In the genomic region with DNA sequence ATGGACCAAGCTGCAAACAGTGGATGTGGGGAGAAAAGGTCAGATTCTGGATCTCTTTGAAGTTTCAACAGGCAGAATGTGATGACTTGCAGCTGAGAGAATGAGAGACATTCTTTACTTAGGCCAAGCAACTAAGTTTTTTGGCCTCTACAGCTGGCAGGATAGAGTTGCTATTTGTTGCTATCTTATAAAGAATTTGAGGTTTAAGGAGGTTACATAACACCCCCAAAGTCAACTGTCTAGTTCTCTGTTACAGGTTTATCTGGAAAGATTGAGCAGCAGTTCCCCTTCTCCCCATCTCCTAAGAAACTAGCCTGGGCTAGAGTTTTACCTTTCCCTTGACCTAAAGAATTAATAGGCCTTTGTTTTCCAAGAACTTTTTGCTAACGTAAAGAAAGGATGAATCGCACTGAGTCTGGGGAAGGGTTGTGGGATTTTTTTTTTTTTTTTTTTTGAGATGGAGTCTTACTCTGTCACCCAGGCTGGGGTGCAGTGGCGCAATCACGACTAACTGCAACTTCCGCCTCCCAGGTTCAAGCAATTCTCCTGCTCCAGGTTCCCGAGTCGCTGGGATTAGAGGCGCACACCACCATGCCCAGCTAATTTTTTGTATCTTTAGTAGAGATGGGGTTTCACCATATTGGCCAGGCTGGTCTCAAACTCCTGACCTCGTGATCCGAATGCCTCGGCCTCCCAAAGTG, we compare ENCODE assay signal across 1 cellular context.
TF ChIP-seq lines count a peak whose summit lies in the region.

No MANE protein-coding gene starts in this region.

TF ChIP-seq in GM23338, 12 proteins besides CTCF, POLR2A, EP300 and RAD21 (continued from another document):
- TF ChIP-seq, protein P1, sequence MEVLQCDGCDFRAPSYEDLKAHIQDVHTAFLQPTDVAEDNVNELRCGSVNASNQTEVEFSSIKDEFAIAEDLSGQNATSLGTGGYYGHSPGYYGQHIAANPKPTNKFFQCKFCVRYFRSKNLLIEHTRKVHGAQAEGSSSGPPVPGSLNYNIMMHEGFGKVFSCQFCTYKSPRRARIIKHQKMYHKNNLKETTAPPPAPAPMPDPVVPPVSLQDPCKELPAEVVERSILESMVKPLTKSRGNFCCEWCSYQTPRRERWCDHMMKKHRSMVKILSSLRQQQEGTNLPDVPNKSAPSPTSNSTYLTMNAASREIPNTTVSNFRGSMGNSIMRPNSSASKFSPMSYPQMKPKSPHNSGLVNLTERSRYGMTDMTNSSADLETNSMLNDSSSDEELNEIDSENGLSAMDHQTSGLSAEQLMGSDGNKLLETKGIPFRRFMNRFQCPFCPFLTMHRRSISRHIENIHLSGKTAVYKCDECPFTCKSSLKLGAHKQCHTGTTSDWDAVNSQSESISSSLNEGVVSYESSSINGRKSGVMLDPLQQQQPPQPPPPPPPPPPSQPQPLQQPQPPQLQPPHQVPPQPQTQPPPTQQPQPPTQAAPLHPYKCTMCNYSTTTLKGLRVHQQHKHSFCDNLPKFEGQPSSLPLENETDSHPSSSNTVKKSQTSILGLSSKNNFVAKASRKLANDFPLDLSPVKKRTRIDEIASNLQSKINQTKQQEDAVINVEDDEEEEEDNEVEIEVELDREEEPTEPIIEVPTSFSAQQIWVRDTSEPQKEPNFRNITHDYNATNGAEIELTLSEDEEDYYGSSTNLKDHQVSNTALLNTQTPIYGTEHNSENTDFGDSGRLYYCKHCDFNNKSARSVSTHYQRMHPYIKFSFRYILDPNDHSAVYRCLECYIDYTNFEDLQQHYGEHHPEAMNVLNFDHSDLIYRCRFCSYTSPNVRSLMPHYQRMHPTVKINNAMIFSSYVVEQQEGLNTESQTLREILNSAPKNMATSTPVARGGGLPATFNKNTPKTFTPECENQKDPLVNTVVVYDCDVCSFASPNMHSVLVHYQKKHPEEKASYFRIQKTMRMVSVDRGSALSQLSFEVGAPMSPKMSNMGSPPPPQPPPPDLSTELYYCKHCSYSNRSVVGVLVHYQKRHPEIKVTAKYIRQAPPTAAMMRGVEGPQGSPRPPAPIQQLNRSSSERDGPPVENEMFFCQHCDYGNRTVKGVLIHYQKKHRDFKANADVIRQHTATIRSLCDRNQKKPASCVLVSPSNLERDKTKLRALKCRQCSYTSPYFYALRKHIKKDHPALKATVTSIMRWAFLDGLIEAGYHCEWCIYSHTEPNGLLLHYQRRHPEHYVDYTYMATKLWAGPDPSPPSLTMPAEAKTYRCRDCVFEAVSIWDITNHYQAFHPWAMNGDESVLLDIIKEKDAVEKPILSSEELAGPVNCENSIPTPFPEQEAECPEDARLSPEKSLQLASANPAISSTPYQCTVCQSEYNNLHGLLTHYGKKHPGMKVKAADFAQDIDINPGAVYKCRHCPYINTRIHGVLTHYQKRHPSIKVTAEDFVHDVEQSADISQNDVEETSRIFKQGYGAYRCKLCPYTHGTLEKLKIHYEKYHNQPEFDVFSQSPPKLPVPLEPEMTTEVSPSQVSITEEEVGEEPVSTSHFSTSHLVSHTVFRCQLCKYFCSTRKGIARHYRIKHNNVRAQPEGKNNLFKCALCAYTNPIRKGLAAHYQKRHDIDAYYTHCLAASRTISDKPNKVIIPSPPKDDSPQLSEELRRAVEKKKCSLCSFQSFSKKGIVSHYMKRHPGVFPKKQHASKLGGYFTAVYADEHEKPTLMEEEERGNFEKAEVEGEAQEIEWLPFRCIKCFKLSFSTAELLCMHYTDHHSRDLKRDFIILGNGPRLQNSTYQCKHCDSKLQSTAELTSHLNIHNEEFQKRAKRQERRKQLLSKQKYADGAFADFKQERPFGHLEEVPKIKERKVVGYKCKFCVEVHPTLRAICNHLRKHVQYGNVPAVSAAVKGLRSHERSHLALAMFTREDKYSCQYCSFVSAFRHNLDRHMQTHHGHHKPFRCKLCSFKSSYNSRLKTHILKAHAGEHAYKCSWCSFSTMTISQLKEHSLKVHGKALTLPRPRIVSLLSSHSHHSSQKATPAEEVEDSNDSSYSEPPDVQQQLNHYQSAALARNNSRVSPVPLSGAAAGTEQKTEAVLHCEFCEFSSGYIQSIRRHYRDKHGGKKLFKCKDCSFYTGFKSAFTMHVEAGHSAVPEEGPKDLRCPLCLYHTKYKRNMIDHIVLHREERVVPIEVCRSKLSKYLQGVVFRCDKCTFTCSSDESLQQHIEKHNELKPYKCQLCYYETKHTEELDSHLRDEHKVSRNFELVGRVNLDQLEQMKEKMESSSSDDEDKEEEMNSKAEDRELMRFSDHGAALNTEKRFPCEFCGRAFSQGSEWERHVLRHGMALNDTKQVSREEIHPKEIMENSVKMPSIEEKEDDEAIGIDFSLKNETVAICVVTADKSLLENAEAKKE (CRISPR knock-in tag; IDR thresholded peaks at IDR 0.05), result no peak
- TF ChIP-seq ZNF331 (CRISPR knock-in tag; IDR thresholded peaks at IDR 0.05; ENCODE audit: low read depth), result no peak
- no peak for TF ChIP-seq POLR2AphosphoS5 (IDR thresholded peaks at IDR 0.05; ENCODE audit: low read depth)
- TF ChIP-seq ZNF114 (CRISPR knock-in tag; IDR thresholded peaks at IDR 0.05), result no peak
- TF ChIP-seq NANOG (IDR thresholded peaks at IDR 0.05; ENCODE audit: borderline replicate concordance), result no peak
- TF ChIP-seq, protein P2, sequence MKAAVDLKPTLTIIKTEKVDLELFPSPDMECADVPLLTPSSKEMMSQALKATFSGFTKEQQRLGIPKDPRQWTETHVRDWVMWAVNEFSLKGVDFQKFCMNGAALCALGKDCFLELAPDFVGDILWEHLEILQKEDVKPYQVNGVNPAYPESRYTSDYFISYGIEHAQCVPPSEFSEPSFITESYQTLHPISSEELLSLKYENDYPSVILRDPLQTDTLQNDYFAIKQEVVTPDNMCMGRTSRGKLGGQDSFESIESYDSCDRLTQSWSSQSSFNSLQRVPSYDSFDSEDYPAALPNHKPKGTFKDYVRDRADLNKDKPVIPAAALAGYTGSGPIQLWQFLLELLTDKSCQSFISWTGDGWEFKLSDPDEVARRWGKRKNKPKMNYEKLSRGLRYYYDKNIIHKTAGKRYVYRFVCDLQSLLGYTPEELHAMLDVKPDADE (IDR thresholded peaks at IDR 0.05), result no peak
